26 cellular contexts compared by ENCODE assay signal in genomic region chr22:30299322-30299721, GRCh38. TPM values are rescaled to one million over a fixed set of nuclear protein-coding genes. Genes with fewer than 3 reads are reported as not detected.
DNase-seq lines count a peak whose midpoint lies in the region; ATAC-seq and TF ChIP-seq lines count a peak whose summit lies in the region.
"Had no signal": no experiment of that assay in that cellular context is flagged by ENCODE, and none has a peak within 500 bp of the region (broad histone marks: within the 10 kb centered on the region; RNA-seq: fewer than 3 reads in every experiment).

No MANE protein-coding gene starts in this region.

- no peak for ATAC-seq in activated naive CD8-positive, alpha-beta T cell treated with anti-CD3 and anti-CD28 coated beads, Interleukin-2, amount 50 U/mL, for 24 hours
- no peak for ATAC-seq in naive thymus-derived CD4-positive, alpha-beta T cell
- no peak for ATAC-seq in upper lobe of right lung
- ATAC-seq: activated CD8-positive, alpha-beta T cell treated with anti-CD3 and anti-CD28 coated beads, Interleukin-2, amount 10 ng/mL, durations not matched to agents 7 days and 5 days; effector memory CD8-positive, alpha-beta T cell; left lobe of liver; stimulated activated naive CD8-positive, alpha-beta T cell treated with anti-CD3 and anti-CD28 coated beads, Interleukin-15, amount 100 ng/mL, for 72 hours; WTC11 had no signal

- H3K27ac ChIP-seq in KOPT-K1 (ENCODE audit: low read depth, low read length, poor library complexity, severe bottlenecking) (peak overlapping the region; percentile 72), upper lobe of right lung (peak overlapping the region; percentile 58)
- peak overlapping the region; percentile 77 for H3K27ac ChIP-seq in naive thymus-derived CD4-positive, alpha-beta T cell (ENCODE audit: low read depth, low read length)

- no peak overlapping the region for H3K4me3 Mint-ChIP-seq in activated naive CD8-positive, alpha-beta T cell
- no peak overlapping the region for H3K4me3 Mint-ChIP-seq in activated naive CD8-positive, alpha-beta T cell treated with anti-CD3 and anti-CD28 coated beads, Interleukin-2, amount 50 U/mL, for 24 hours
- H3K4me3 Mint-ChIP-seq in naive thymus-derived CD4-positive, alpha-beta T cell: peak overlapping the region in 5 of 10 donors; percentile 10 to 80 (median 56)
- H3K4me3 Mint-ChIP-seq: activated CD8-positive, alpha-beta T cell treated with anti-CD3 and anti-CD28 coated beads, Interleukin-2, amount 10 ng/mL, durations not matched to agents 7 days and 5 days; activated naive CD8-positive, alpha-beta T cell treated with anti-CD3 and anti-CD28 coated beads for 36 hours; effector memory CD8-positive, alpha-beta T cell; neural crest cell; stimulated activated naive CD8-positive, alpha-beta T cell treated with anti-CD3 and anti-CD28 coated beads, Interleukin-15, amount 100 ng/mL, for 72 hours; WTC11 had no signal

- H3K9me3 Mint-ChIP-seq in activated naive CD8-positive, alpha-beta T cell (ENCODE audit: low read depth): no peaks in the 10 kb centered on the region
- H3K9me3 Mint-ChIP-seq in activated naive CD8-positive, alpha-beta T cell treated with anti-CD3 and anti-CD28 coated beads, Interleukin-2, amount 50 U/mL, for 24 hours: no peaks in the 10 kb centered on the region
- H3K9me3 Mint-ChIP-seq in naive thymus-derived CD4-positive, alpha-beta T cell: no peaks in the 10 kb centered on the region
- H3K9me3 Mint-ChIP-seq: activated naive CD8-positive, alpha-beta T cell treated with anti-CD3 and anti-CD28 coated beads for 36 hours; effector memory CD8-positive, alpha-beta T cell; neural crest cell; stimulated activated naive CD8-positive, alpha-beta T cell treated with anti-CD3 and anti-CD28 coated beads, Interleukin-15, amount 100 ng/mL, for 72 hours; WTC11 had no signal

- POLR2A ChIA-PET in naive thymus-derived CD4-positive, alpha-beta T cell (lab: Charles Lee): interaction anchor here (2.2 to 48.9 kb wide), 3 partner anchors 2 to 57 kb away, joined by 13 to 1265 read pairs (median 1265); partner anchors contain the start of genes CASTOR1, CCDC157, SF3A1 and TBC1D10A

- DNase-seq in activated naive CD8-positive, alpha-beta T cell treated with anti-CD3 and anti-CD28 coated beads, Interleukin-2, amount 50 U/mL, for 24 hours: no peak
- DNase-seq in naive thymus-derived CD4-positive, alpha-beta T cell: no peak
- DNase-seq in upper lobe of right lung: no peak
- no peak for DNase-seq in NOMO-1 treated with DMSO at 0.1 percent for 48 hours (lab: John Stamatoyannopoulos, UW; ENCODE audit: unreplicated experiment)
- no peak for DNase-seq in NCI-H1105 treated with DMSO at 0.1 percent for 48 hours (lab: John Stamatoyannopoulos, UW)
- DNase-seq in NCI-H1105 (lab: John Stamatoyannopoulos, UW): no peak
- DNase-seq: ACHN; activated CD8-positive, alpha-beta T cell treated with anti-CD3 and anti-CD28 coated beads, Interleukin-2, amount 10 ng/mL, durations not matched to agents 7 days and 5 days; activated naive CD8-positive, alpha-beta T cell treated with anti-CD3 and anti-CD28 coated beads for 36 hours; activated T-cell treated with anti-CD3 and anti-CD28 coated beads, Interleukin-2, amount 50 U/mL, for 48 hours; effector memory CD8-positive, alpha-beta T cell; KBM-7; NCI-H187 treated with DMSO at 0.1 percent for 48 hours; NCI-H226; NCI-H774; stimulated activated naive CD8-positive, alpha-beta T cell treated with anti-CD3 and anti-CD28 coated beads, Interleukin-15, amount 100 ng/mL, for 72 hours had no signal

- intact Hi-C loops in naive thymus-derived CD4-positive, alpha-beta T cell (cut with micrococcal nuclease): no loop called here
- intact Hi-C loops in upper lobe of right lung (cut with DNase I): no loop called here

- CTCF ChIA-PET in naive thymus-derived CD4-positive, alpha-beta T cell (lab: Charles Lee): interaction anchor here (1.3 to 7.4 kb wide), 2 partner anchors 10 to 88 kb away, joined by 6 to 48 read pairs; partner anchors contain the start of genes CASTOR1 and RNF215

- H3K9me3 ChIP-seq in KOPT-K1 (ENCODE audit: insufficient read depth, low read length, poor library complexity, severe bottlenecking) (no peaks in the 10 kb centered on the region), upper lobe of right lung (no peaks in the 10 kb centered on the region)
- no peaks in the 10 kb centered on the region for H3K9me3 ChIP-seq in naive thymus-derived CD4-positive, alpha-beta T cell (ENCODE audit: control insufficient read depth in 2 of 3, low read length in 3 of 3)

- no peaks in the 10 kb centered on the region for H3K27me3 ChIP-seq in naive thymus-derived CD4-positive, alpha-beta T cell (ENCODE audit: control insufficient read depth in 2 of 2, insufficient read depth in 2 of 2, low read length in 2 of 2)
- no peaks in the 10 kb centered on the region for H3K27me3 ChIP-seq in upper lobe of right lung

- no peak for TF ChIP-seq CTCF in upper lobe of right lung (IDR thresholded peaks at IDR 0.05)

- peak overlapping the region; percentile 87 for H3K27ac Mint-ChIP-seq in activated naive CD8-positive, alpha-beta T cell
- no peak overlapping the region for H3K27ac Mint-ChIP-seq in activated naive CD8-positive, alpha-beta T cell treated with anti-CD3 and anti-CD28 coated beads, Interleukin-2, amount 50 U/mL, for 24 hours
- peak overlapping the region in 8 of 9 donors; percentile 92 to 98 (median 98) for H3K27ac Mint-ChIP-seq in naive thymus-derived CD4-positive, alpha-beta T cell
- H3K27ac Mint-ChIP-seq: WTC11 had no signal

- peaks cover 85% of the 10 kb centered on the region for H3K4me1 Mint-ChIP-seq in activated naive CD8-positive, alpha-beta T cell (ENCODE audit: low read depth)
- H3K4me1 Mint-ChIP-seq in activated naive CD8-positive, alpha-beta T cell treated with anti-CD3 and anti-CD28 coated beads, Interleukin-2, amount 50 U/mL, for 24 hours: peaks cover 80% of the 10 kb centered on the region
- peaks cover 58 to 100% (median 88%) of the 10 kb centered on the region in 7 donors for H3K4me1 Mint-ChIP-seq in naive thymus-derived CD4-positive, alpha-beta T cell
- H3K4me1 Mint-ChIP-seq: neural crest cell, WTC11 had no signal

- H3K4me1 ChIP-seq in naive thymus-derived CD4-positive, alpha-beta T cell (ENCODE audit: control insufficient read depth in 2 of 2, insufficient read depth in 2 of 2, low read length in 2 of 2): peaks cover 38 to 94% of the 10 kb centered on the region in 2 donors
- H3K4me1 ChIP-seq in upper lobe of right lung: peaks cover 61% of the 10 kb centered on the region

- no peaks in the 10 kb centered on the region for H3K36me3 Mint-ChIP-seq in activated naive CD8-positive, alpha-beta T cell
- peaks cover 12% of the 10 kb centered on the region for H3K36me3 Mint-ChIP-seq in activated naive CD8-positive, alpha-beta T cell treated with anti-CD3 and anti-CD28 coated beads, Interleukin-2, amount 50 U/mL, for 24 hours (ENCODE audit: low read depth)
- peaks cover 7 to 48% (median 37%) of the 10 kb centered on the region in 5 donors for H3K36me3 Mint-ChIP-seq in naive thymus-derived CD4-positive, alpha-beta T cell
- H3K36me3 Mint-ChIP-seq: WTC11 had no signal

- no peaks in the 10 kb centered on the region for H3K27me3 Mint-ChIP-seq in activated naive CD8-positive, alpha-beta T cell
- no peaks in the 10 kb centered on the region for H3K27me3 Mint-ChIP-seq in activated naive CD8-positive, alpha-beta T cell treated with anti-CD3 and anti-CD28 coated beads, Interleukin-2, amount 50 U/mL, for 24 hours
- no peaks in the 10 kb centered on the region for H3K27me3 Mint-ChIP-seq in naive thymus-derived CD4-positive, alpha-beta T cell
- H3K27me3 Mint-ChIP-seq: activated naive CD8-positive, alpha-beta T cell treated with anti-CD3 and anti-CD28 coated beads for 36 hours; effector memory CD8-positive, alpha-beta T cell; progenitor cell of endocrine pancreas; stimulated activated naive CD8-positive, alpha-beta T cell treated with anti-CD3 and anti-CD28 coated beads, Interleukin-15, amount 100 ng/mL, for 72 hours had no signal

- H3K4me3 ChIP-seq in naive thymus-derived CD4-positive, alpha-beta T cell (ENCODE audit: low read length): no peak overlapping the region
- no peak overlapping the region for H3K4me3 ChIP-seq in upper lobe of right lung
- H3K4me3 ChIP-seq: skin epidermis had no signal

- H3K36me3 ChIP-seq in KOPT-K1 (ENCODE audit: insufficient read depth, low read length) (peaks cover 93% of the 10 kb centered on the region), upper lobe of right lung (peaks cover 71% of the 10 kb centered on the region)
- peaks cover 0 to 55% (median 7%) of the 10 kb centered on the region in 3 experiments for H3K36me3 ChIP-seq in naive thymus-derived CD4-positive, alpha-beta T cell (ENCODE audit: control insufficient read depth in 2 of 3, insufficient read depth in 3 of 3, low read length in 3 of 3)

RNA-seq across cellular contexts. Expression of gene CASTOR1, which starts 10.0 kb away (rescaled TPM):
- 10 to 100 TPM; 12.4 to 21.3 (median 17.9) TPM for total RNA-seq in naive thymus-derived CD4-positive, alpha-beta T cell
- 10 to 100 TPM; 19.0 to 43.0 TPM for polyA plus RNA-seq in naive thymus-derived CD4-positive, alpha-beta T cell
- total RNA-seq in upper lobe of right lung: 15.9 TPM

RNA-seq across cellular contexts. Expression of gene TBC1D10A, which starts 27.4 kb away (rescaled TPM):
- total RNA-seq in naive thymus-derived CD4-positive, alpha-beta T cell: 10 to 100 TPM; 47.2 to 73.8 (median 70.9) TPM
- 10 to 100 TPM; 62.6 to 84.7 TPM for polyA plus RNA-seq in naive thymus-derived CD4-positive, alpha-beta T cell
- total RNA-seq in upper lobe of right lung: 29.6 TPM

RNA-seq across cellular contexts. Expression of gene OSM, which starts 32.7 kb away (rescaled TPM):
- total RNA-seq in naive thymus-derived CD4-positive, alpha-beta T cell: 100 to 1,000 TPM in 1 of 5 experiments, 10 to 100 TPM in 2, 1 to 10 TPM in 1, under 1 TPM in 1; 0.49 to 158 (median 46.0) TPM
- polyA plus RNA-seq in naive thymus-derived CD4-positive, alpha-beta T cell: 1 to 10 TPM; 2.0 to 6.3 TPM
- total RNA-seq in upper lobe of right lung: 1.6 TPM
- total RNA-seq: fibroblast of lung, H1, neural crest cell, progenitor cell of endocrine pancreas, SK-MEL-5, WTC11 had no signal
- polyA plus RNA-seq: fibroblast of lung, H1 had no signal

RNA-seq across cellular contexts. Expression of gene LIF, which starts 52.8 kb away (rescaled TPM):
- total RNA-seq in naive thymus-derived CD4-positive, alpha-beta T cell: 100 to 1,000 TPM in 1 of 5 experiments, under 1 TPM in 2, not detected in 2; 0.64 to 260 (median 0.98) TPM
- polyA plus RNA-seq in naive thymus-derived CD4-positive, alpha-beta T cell: not detected
- 6.9 TPM for total RNA-seq in upper lobe of right lung

RNA-seq across cellular contexts. Expression of gene SF3A1, which starts 57.4 kb away (rescaled TPM):
- 100 to 1,000 TPM; 267 to 341 (median 284) TPM for total RNA-seq in naive thymus-derived CD4-positive, alpha-beta T cell
- 100 to 1,000 TPM in 1 of 2 donors, 10 to 100 TPM in 1; 83.2 to 115 TPM for polyA plus RNA-seq in naive thymus-derived CD4-positive, alpha-beta T cell
- 164 TPM for total RNA-seq in upper lobe of right lung
